Comparison of ENCODE assay signal across 8 cellular contexts in genomic region chr7:101153969-101154692, GRCh38.
DNase-seq lines count a peak whose midpoint lies in the region; ATAC-seq and TF ChIP-seq lines count a peak whose summit lies in the region.

AP1S1 (plus strand) TSS chr7:101154476; CDS start chr7:101154515, 39 bp downstream.

- no peak for TF ChIP-seq CTCF in AG04449 (IDR thresholded peaks at IDR 0.05; ENCODE audit: insufficient read depth, low read length, missing control alignments)

- CTCF ChIA-PET in AG04449 (lab: Yijun Ruan, JAX) = interaction anchor here (1.9 to 8.7 kb wide), 5 partner anchors 10 to 137 kb away, joined by 7 to 59 read pairs (median 13); partner anchors contain the start of gene VGF

- ATAC-seq in GM19023 (IDR thresholded peaks at IDR 0.05; ENCODE audit: unreplicated experiment) (peak; percentile 75), HG03342 (IDR thresholded peaks at IDR 0.05; ENCODE audit: unreplicated experiment) (peak; percentile 76)

- POLR2A ChIA-PET in AG04449 (lab: Yijun Ruan, JAX) = no interaction called here

- DNase-seq in AG04449 (ENCODE audit: low read depth, low spot score) = no peak
- peak; percentile 85 for DNase-seq in NCI-H446 treated with DMSO at 0.1 percent for 48 hours (lab: John Stamatoyannopoulos, UW)
- DNase-seq in activated CD4-positive, alpha-beta T cell treated with anti-CD3 and anti-CD28 coated beads for 1 hour = peak; percentile 84
- DNase-seq in cerebellar cortex (ENCODE audit: low spot score) = peak; percentile 99
- peak; percentile 99 for DNase-seq in islet precursor cell
- DNase-seq in stimulated activated CD4-positive, alpha-beta T cell treated with anti-CD3 and anti-CD28 coated beads, Interleukin-12 subunit alpha, Interleukin-12 subunit beta, amount 100 ng/mL, for 48 hours (ENCODE audit: low read depth in 2 of 3, low spot score in 1 of 3) = peak; percentile 91 to 94 (median 94)

- H3K4me3 ChIP-seq in AG04449 (ENCODE audit: low read depth, low read length) = peak within 1 kb of the TSS; percentile 83
